ENCODE assay signal across 1 cellular context in genomic region chr6:20404641-20405032, GRCh38.
TF ChIP-seq lines count a peak whose summit lies in the region.

No MANE protein-coding gene starts in this region.

TF ChIP-seq in WTC11, 78 proteins besides CTCF, POLR2A, EP300 and RAD21 (continued from another document):
- TF ChIP-seq IRF1 (CRISPR knock-in tag; IDR thresholded peaks at IDR 0.05) (no peak), ZNF671 (CRISPR knock-in tag; IDR thresholded peaks at IDR 0.05) (no peak), JUN (CRISPR knock-in tag; IDR thresholded peaks at IDR 0.05) (no peak), ZNF423 (CRISPR knock-in tag; IDR thresholded peaks at IDR 0.05) (no peak), TCF7 (CRISPR knock-in tag; IDR thresholded peaks at IDR 0.05; ENCODE audit: low read depth) (no peak), E2F4 (CRISPR knock-in tag; IDR thresholded peaks at IDR 0.05; ENCODE audit: borderline replicate concordance, low read depth) (no peak), NR3C1 (CRISPR knock-in tag; conservative IDR thresholded peaks at IDR 0.05; ENCODE audit: low read depth) (no peak), AR (CRISPR knock-in tag; IDR thresholded peaks at IDR 0.05) (no peak), ZNF396 (CRISPR knock-in tag; IDR thresholded peaks at IDR 0.05; ENCODE audit: borderline replicate concordance) (no peak), SMAD3 (CRISPR knock-in tag; IDR thresholded peaks at IDR 0.05; ENCODE audit: borderline replicate concordance) (no peak), USF2 (CRISPR knock-in tag; IDR thresholded peaks at IDR 0.05) (no peak), ZBTB21 (CRISPR knock-in tag; IDR thresholded peaks at IDR 0.05; ENCODE audit: borderline replicate concordance) (no peak), GRHL2 (CRISPR knock-in tag; IDR thresholded peaks at IDR 0.05; ENCODE audit: insufficient replicate concordance, severe bottlenecking) (no peak)
